Comparison of ENCODE assay signal across 8 cellular contexts in the genomic region with DNA sequence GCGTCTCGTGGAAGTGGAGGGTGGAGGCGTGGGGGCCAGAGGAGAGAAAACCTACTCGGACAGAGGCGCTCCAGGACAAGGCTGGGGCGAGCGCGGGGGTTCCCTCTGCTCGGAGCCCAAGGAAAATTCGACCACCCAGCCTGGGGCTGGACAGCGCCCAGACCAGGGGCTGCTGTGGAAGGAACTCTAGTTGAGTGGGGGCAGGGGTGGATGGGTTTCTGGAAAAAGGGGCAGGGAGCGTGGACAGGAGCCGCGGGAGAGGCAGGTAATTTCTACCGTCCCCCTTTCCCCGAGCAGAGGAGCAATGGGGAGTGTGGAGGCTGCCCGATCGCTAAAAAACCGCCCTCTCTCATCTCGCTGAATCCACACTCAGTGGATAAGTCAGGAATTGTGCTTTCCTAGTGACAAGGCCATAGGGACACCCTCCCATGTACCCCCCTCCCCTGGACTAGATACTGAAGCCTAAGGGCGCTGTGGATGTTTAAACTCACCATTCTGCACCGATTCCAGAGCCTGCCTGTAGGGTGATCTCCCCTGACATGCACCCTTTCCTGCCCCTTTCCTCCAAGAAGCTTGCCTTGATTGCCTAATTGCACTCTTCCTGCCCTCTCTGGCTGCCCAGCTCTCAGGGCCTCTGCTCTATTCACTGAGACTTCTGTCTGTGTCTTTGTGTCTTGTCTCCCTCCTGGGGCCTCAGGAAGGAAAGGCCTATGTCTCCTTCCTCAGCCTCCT.
DNase-seq lines count a peak whose midpoint lies in the region; ATAC-seq, FAIRE-seq and TF ChIP-seq lines count a peak whose summit lies in the region.

No MANE protein-coding gene starts in this region.

- H4K20me1 ChIP-seq in K562 (replicated peaks; ENCODE audit: control insufficient read depth, insufficient read depth, low read length) = peaks cover 11% of the 10 kb centered on the region
- H4K20me1 ChIP-seq in HepG2 (ENCODE audit: insufficient read depth, low read length) = no peaks in the 10 kb centered on the region

- H3K9me3 ChIP-seq in K562 (replicated peaks; ENCODE audit: control insufficient read depth, insufficient read depth, low read depth, low read length) (no peaks in the 10 kb centered on the region), HepG2 (ENCODE audit: low read length) (no peaks in the 10 kb centered on the region), upper lobe of left lung (no peaks in the 10 kb centered on the region)

- no peaks in the 10 kb centered on the region for H3K9me3 Mint-ChIP-seq in activated naive CD4-positive, alpha-beta T cell treated with anti-CD3 and anti-CD28 coated beads, Interleukin-2, amount 50 U/mL, for 24 hours

- TF ChIP-seq CTCF in K562 (IDR thresholded peaks at IDR 0.05 in 2 of 3, conservative IDR thresholded peaks at IDR 0.05 in 1 of 3; ENCODE audit: insufficient read depth in 2 of 3, low read depth in 1 of 3, low read length in 3 of 3) (0 out of 6 replicates have a peak, but pooled peaks of 2 of the 3 experiments have one; percentile 1 to 21), HepG2 (CRISPR knock-in tag; IDR thresholded peaks at IDR 0.05) (no peak), upper lobe of left lung (IDR thresholded peaks at IDR 0.05) (no peak)

- H3K4me3 Mint-ChIP-seq in activated naive CD4-positive, alpha-beta T cell treated with anti-CD3 and anti-CD28 coated beads, Interleukin-2, amount 50 U/mL, for 24 hours = peak overlapping the region; percentile 79

- TF ChIP-seq RAD21 in K562 (CRISPR knock-in tag; conservative IDR thresholded peaks at IDR 0.05 in 1 of 2, IDR thresholded peaks at IDR 0.05 in 1 of 2) (no peak), HepG2 (CRISPR knock-in tag; IDR thresholded peaks at IDR 0.05) (no peak)

- peaks cover 10% of the 10 kb centered on the region for H3K4me1 Mint-ChIP-seq in activated naive CD4-positive, alpha-beta T cell treated with anti-CD3 and anti-CD28 coated beads, Interleukin-2, amount 50 U/mL, for 24 hours

- H3K79me2 ChIP-seq in K562 (ENCODE audit: control insufficient read depth, insufficient read depth, low read length) (no peaks in the 10 kb centered on the region), HepG2 (ENCODE audit: insufficient read depth, low read length) (no peaks in the 10 kb centered on the region)

- H3K36me3 Mint-ChIP-seq in activated naive CD4-positive, alpha-beta T cell treated with anti-CD3 and anti-CD28 coated beads, Interleukin-2, amount 50 U/mL, for 24 hours = no peaks in the 10 kb centered on the region

- 61% methylated on average over 21 of the region's 22 CpGs for WGBS in K562 (ENCODE audit: insufficient coverage, low coverage, missing lambda C conversion rate)
- 60% methylated on average over 22 of the region's 22 CpGs for WGBS in HepG2 (ENCODE audit: low lambda C conversion rate)
- WGBS in upper lobe of left lung, 2 donors = 19 to 25% methylated on average over 13 to 22 of the region's 22 CpGs

- in situ Hi-C loops in K562 (cut with MboI) (no loop called here), HepG2 (cut with HindIII; ENCODE audit: extremely low pct_ligation_motif_present, low pct_unique_long_range_greater_than_20kb) (no loop called here), ACHN (cut with HindIII; ENCODE audit: low pct_ligation_motif_present, low pct_unique_long_range_greater_than_20kb, low sequenced_read_pairs) (no loop called here)

- no peak overlapping the region for H3K4me3 ChIP-seq in K562
- no peak overlapping the region for H3K4me3 ChIP-seq in HepG2 (replicated peaks in 1 of 3; ENCODE audit: insufficient read depth in 1 of 3, low read depth in 2 of 3, low read length in 3 of 3)
- peak overlapping the region in 3 of 4 donors; percentile 40 to 48 (median 45) for H3K4me3 ChIP-seq in upper lobe of left lung

- no peak for DNase-seq in activated naive CD4-positive, alpha-beta T cell treated with Interleukin-2 at 50 U/mL for 16 hours
- DNase-seq in K562 (ENCODE audit: extremely low read depth in 1 of 4, low spot score in 3 of 4) (no peak), HepG2 (ENCODE audit: low spot score) (no peak), upper lobe of left lung (peak in 1 of 2 donors; percentile 48), NCI-H2081 treated with DMSO at 0.1 percent for 48 hours (lab: John Stamatoyannopoulos, UW) (no peak), ACHN (no peak)
- DNase-seq in stimulated activated CD4-positive, alpha-beta T cell treated with anti-CD3 and anti-CD28 coated beads, Interleukin-1b, Interleukin-23, amount 100 ng/mL, for 48 hours = no peak

- no peak overlapping the region for H3K9ac ChIP-seq in K562 (ENCODE audit: insufficient read depth in 1 of 2, low read depth in 2 of 2, low read length in 2 of 2)
- no peak overlapping the region for H3K9ac ChIP-seq in HepG2 (ENCODE audit: insufficient read depth, low read depth, low read length)

- H2AFZ ChIP-seq in K562 (ENCODE audit: low read depth, low read length) (no peak overlapping the region), HepG2 (ENCODE audit: low read length) (no peak overlapping the region)

- BruUV-seq in K562 (replicated peaks; lab: Mats Ljungman, UMichigan) (no TSS peak), HepG2 (replicated peaks; lab: Mats Ljungman, UMichigan) (no TSS peak)

- ATAC-seq in K562 = peak; percentile 48
- peak; percentile 75 for ATAC-seq in HepG2
- peak; percentile 32 to 41 for ATAC-seq in upper lobe of left lung (ENCODE audit: low FRiP score in 2 of 2)

- TF ChIP-seq POLR2A in K562 (conservative IDR thresholded peaks at IDR 0.05) (no peak), HepG2 (IDR thresholded peaks at IDR 0.05; ENCODE audit: insufficient read depth in 1 of 2, low read depth in 2 of 2, low read length in 2 of 2) (no peak), upper lobe of left lung (IDR thresholded peaks at IDR 0.05) (no peak)

- H3K4me2 ChIP-seq in K562 (ENCODE audit: insufficient read depth, low read length) = no peak overlapping the region
- no peak overlapping the region for H3K4me2 ChIP-seq in HepG2 (ENCODE audit: low read depth, low read length)

- no peak overlapping the region for H3K27ac Mint-ChIP-seq in activated naive CD4-positive, alpha-beta T cell treated with anti-CD3 and anti-CD28 coated beads, Interleukin-2, amount 50 U/mL, for 24 hours

- TF ChIP-seq EP300 in K562 (IDR thresholded peaks at IDR 0.05; ENCODE audit: low read length) (no peak), HepG2 (IDR thresholded peaks at IDR 0.05; ENCODE audit: low read depth in 2 of 2, low read length in 2 of 2) (no peak), HepG2 (CRISPR knock-in tag; IDR thresholded peaks at IDR 0.05; ENCODE audit: borderline replicate concordance) (no peak), upper lobe of left lung (IDR thresholded peaks at IDR 0.05) (no peak)

- H3K36me3 ChIP-seq in K562 (ENCODE audit: control insufficient read depth, insufficient read depth, low read length) = no peaks in the 10 kb centered on the region
- no peaks in the 10 kb centered on the region for H3K36me3 ChIP-seq in HepG2 (replicated peaks in 1 of 2; ENCODE audit: control insufficient read depth in 1 of 2, insufficient read depth in 2 of 2, low read length in 2 of 2)
- no peaks in the 10 kb centered on the region for H3K36me3 ChIP-seq in upper lobe of left lung

- peaks cover 41% of the 10 kb centered on the region for H3K27me3 Mint-ChIP-seq in activated naive CD4-positive, alpha-beta T cell treated with anti-CD3 and anti-CD28 coated beads, Interleukin-2, amount 50 U/mL, for 24 hours

- no peak overlapping the region for H3K27ac ChIP-seq in K562 (ENCODE audit: extremely low read depth, low read depth, low read length)
- H3K27ac ChIP-seq in HepG2 (ENCODE audit: extremely low read length, insufficient read depth, low read length) = no peak overlapping the region
- H3K27ac ChIP-seq in upper lobe of left lung = peak overlapping the region in 2 of 4 donors; percentile 0 to 32

- H3K27me3 ChIP-seq in K562 (ENCODE audit: control insufficient read depth in 2 of 2, insufficient read depth in 2 of 2, low read length in 2 of 2) (no peaks in the 10 kb centered on the region; a peak in 1 of 5 replicates), HepG2 (ENCODE audit: control insufficient read depth in 1 of 2, insufficient read depth in 2 of 2, low read length in 2 of 2) (no peaks in the 10 kb centered on the region), upper lobe of left lung (peaks cover 0 to 9% (median 0%) of the 10 kb centered on the region in 4 donors)

- peaks cover 4% of the 10 kb centered on the region for H3K9me1 ChIP-seq in K562 (ENCODE audit: control insufficient read depth, insufficient read depth, low read length)

- intact Hi-C loops in K562 (cut with micrococcal nuclease) = loop anchor here (10.0 kb wide), 1 partner anchor 53 kb away; no protein-coding TSS in a partner anchor
- intact Hi-C loops in HepG2 (cut with micrococcal nuclease; ENCODE audit: unreplicated experiment) = no loop called here

- H3K4me1 ChIP-seq in K562 (replicated peaks in 1 of 2; ENCODE audit: control insufficient read depth in 2 of 2, insufficient read depth in 2 of 2, low read length in 2 of 2) (peaks cover 14 to 43% of the 10 kb centered on the region in 2 experiments; a peak in 4 of 5 replicates), HepG2 (ENCODE audit: insufficient read depth, low read length) (peaks cover 14% of the 10 kb centered on the region), upper lobe of left lung (peaks cover 8 to 17% (median 11%) of the 10 kb centered on the region in 4 donors)

- CTCF ChIA-PET in K562 (lab: Yijun Ruan, JAX; ENCODE audit: low intra/inter-chr PET ratio) = no interaction called here
- CTCF ChIA-PET in HepG2 (lab: Yijun Ruan, JAX; ENCODE audit: low intra/inter-chr PET ratio, low total read pairs) = no interaction called here

- POLR2A ChIA-PET in K562 (lab: Yijun Ruan, JAX) (interaction anchor here (0.5 kb wide), 1 partner anchor 12 kb away, joined by 3 read pairs; no protein-coding TSS in a partner anchor), HepG2 (lab: Yijun Ruan, JAX) (no interaction called here)

- FAIRE-seq in K562 (lab: Jason Lieb, UNC) (no peak), HepG2 (lab: Jason Lieb, UNC) (no peak)

TF ChIP-seq in K562, 482 proteins besides CTCF, POLR2A, EP300 and RAD21:
- peak; percentile 54 for TF ChIP-seq ZFP36 (IDR thresholded peaks at IDR 0.05; ENCODE audit: low read depth, low read length, partially characterized antibody)
- no peak for TF ChIP-seq NR4A1 (CRISPR knock-in tag; IDR thresholded peaks at IDR 0.05)
- no peak for TF ChIP-seq NR4A1 (tag; IDR thresholded peaks at IDR 0.05)

TF ChIP-seq in HepG2, 621 proteins besides CTCF, POLR2A, EP300 and RAD21:
- TF ChIP-seq SRSF1 (optimal IDR thresholded peaks at IDR 0.05; ENCODE audit: low read depth, low read length) = no peak
- TF ChIP-seq SIX1 (CRISPR knock-in tag; IDR thresholded peaks at IDR 0.05; ENCODE audit: borderline replicate concordance) = no peak
- peak; percentile 56; the same call in 1 of the 2 replicates for TF ChIP-seq ZNF652 (CRISPR knock-in tag; IDR thresholded peaks at IDR 0.05; ENCODE audit: borderline replicate concordance, low read depth)

Comparison
In these comparisons a context has a peak if more than half of its experiments do, and no peak if none do; other contexts are left out.
1. H3K4me3 ChIP-seq: peak in upper lobe of left lung (3 of 4); none in K562 (single experiment) and HepG2 (0 of 3).
2. CTCF ChIP-seq: peak in K562 (2 of 3); none in HepG2 (single experiment) and upper lobe of left lung (0 of 6).
3. Peak in every context shown above with its lines, with median percentiles within 50 percentile points of each other: ATAC-seq.